ENCODE assay signal across 1 cellular context in the genomic region with DNA sequence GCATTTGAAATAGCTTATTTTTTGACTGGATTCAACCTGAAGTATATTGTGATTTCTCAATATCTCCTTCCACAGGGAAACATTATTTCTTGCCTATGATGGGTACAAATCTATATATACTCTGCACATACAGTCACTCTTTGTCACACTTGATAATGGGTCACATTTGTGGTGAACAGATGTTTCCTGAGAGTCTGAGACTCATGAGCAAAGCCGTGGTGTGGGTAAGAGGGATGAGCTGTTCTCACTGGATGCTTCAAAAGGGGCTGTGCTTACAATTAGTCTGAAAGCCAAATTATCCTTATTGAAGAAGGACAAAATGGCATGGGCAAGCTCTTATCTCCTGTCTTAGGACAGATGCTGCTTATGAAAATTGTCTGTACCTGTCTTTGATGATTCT.
TF ChIP-seq lines count a peak whose summit lies in the region.

No MANE protein-coding gene starts in this region.

TF ChIP-seq in IMR-90, 13 proteins besides CTCF, POLR2A, EP300 and RAD21:
- TF ChIP-seq CEBPB (IDR thresholded peaks at IDR 0.05; ENCODE audit: low read depth, low read length): peak; percentile 58; the same call in 1 of the 2 replicates
- TF ChIP-seq MXI1 (IDR thresholded peaks at IDR 0.05; ENCODE audit: borderline replicate concordance, low read depth, low read length): no peak
- TF ChIP-seq BHLHE40 (IDR thresholded peaks at IDR 0.05; ENCODE audit: low read depth, low read length): no peak
